Comparison of ENCODE assay signal across 2 cellular contexts in genomic region chr1:56284933-56285332, GRCh38.
A peak's percentile ranks its signal among the peaks of the same experiment; 100 is the strongest.
TF ChIP-seq lines count a peak whose summit lies in the region.

No MANE protein-coding gene starts in this region.

TF ChIP-seq in A549, 52 proteins besides CTCF, POLR2A, EP300 and RAD21 (continued from another document):
- no peak for TF ChIP-seq ATOH8 (CRISPR knock-in tag; IDR thresholded peaks at IDR 0.05; ENCODE audit: low read depth)
- no peak for TF ChIP-seq BHLHE40 (IDR thresholded peaks at IDR 0.05; ENCODE audit: low read depth, low read length)
- TF ChIP-seq MAX (IDR thresholded peaks at IDR 0.05): 0 out of 2 replicates have a peak, but pooled peaks have one; percentile 17
- TF ChIP-seq ZFP36 (IDR thresholded peaks at IDR 0.05; ENCODE audit: borderline replicate concordance, partially characterized antibody): no peak
- TF ChIP-seq SREBF2 (IDR thresholded peaks at IDR 0.05): no peak
- no peak for TF ChIP-seq ZC3H11A (IDR thresholded peaks at IDR 0.05)
- no peak for TF ChIP-seq HMGXB4 (CRISPR knock-in tag; IDR thresholded peaks at IDR 0.05; ENCODE audit: borderline replicate concordance)
- no peak for TF ChIP-seq FOSB (CRISPR knock-in tag; IDR thresholded peaks at IDR 0.05)
- TF ChIP-seq CEBPB (IDR thresholded peaks at IDR 0.05): peak; percentile 22 to 57; a peak in 2 of 4 replicates
- no peak for TF ChIP-seq HEYL (CRISPR knock-in tag; IDR thresholded peaks at IDR 0.05)
- TF ChIP-seq REST (IDR thresholded peaks at IDR 0.05): peak; percentile 65
- TF ChIP-seq GATA3 (IDR thresholded peaks at IDR 0.05; ENCODE audit: borderline replicate concordance): peak; percentile 25; the same call in 1 of the 2 replicates
TF ChIP-seq in A549: peak in this region for 4.

TF ChIP-seq in HepG2, 621 proteins besides CTCF, POLR2A, EP300 and RAD21 (continued from another document and continues in another):
- TF ChIP-seq PBX2 (CRISPR knock-in tag; IDR thresholded peaks at IDR 0.05): no peak
- TF ChIP-seq MBNL3 (CRISPR knock-in tag; conservative IDR thresholded peaks at IDR 0.05): no peak
- TF ChIP-seq ZNF674 (CRISPR knock-in tag; IDR thresholded peaks at IDR 0.05; ENCODE audit: low read depth): no peak
- TF ChIP-seq ZNF788 (CRISPR knock-in tag; IDR thresholded peaks at IDR 0.05; ENCODE audit: borderline replicate concordance): peak; percentile 28; the same call in 1 of the 2 replicates
- TF ChIP-seq ZNF644 (CRISPR knock-in tag; IDR thresholded peaks at IDR 0.05; ENCODE audit: low read depth): peak; percentile 83
- TF ChIP-seq SMAD9 (CRISPR knock-in tag; IDR thresholded peaks at IDR 0.05): no peak
- no peak for TF ChIP-seq NPAS2 (CRISPR knock-in tag; IDR thresholded peaks at IDR 0.05; ENCODE audit: borderline replicate concordance)
- TF ChIP-seq CENPBD1 (CRISPR knock-in tag; IDR thresholded peaks at IDR 0.05; ENCODE audit: borderline replicate concordance, low read depth): no peak
- TF ChIP-seq RARA (CRISPR knock-in tag; IDR thresholded peaks at IDR 0.05): peak; percentile 62
- TF ChIP-seq ONECUT2 (CRISPR knock-in tag; IDR thresholded peaks at IDR 0.05): no peak
- TF ChIP-seq IRX3 (CRISPR knock-in tag; IDR thresholded peaks at IDR 0.05; ENCODE audit: borderline replicate concordance, low read depth): no peak
- TF ChIP-seq SOX5 (CRISPR knock-in tag; IDR thresholded peaks at IDR 0.05; ENCODE audit: borderline replicate concordance): peak; percentile 57; the same call in 1 of the 2 replicates
- 0 out of 2 replicates have a peak, but pooled peaks have one; percentile 27 for TF ChIP-seq THRA (CRISPR knock-in tag; IDR thresholded peaks at IDR 0.05; ENCODE audit: borderline replicate concordance)
- no peak; the same call in 1 of the 2 replicates for TF ChIP-seq HNF4G (IDR thresholded peaks at IDR 0.05; ENCODE audit: borderline replicate concordance, low read depth, low read length)
- TF ChIP-seq HNF4G (CRISPR knock-in tag; IDR thresholded peaks at IDR 0.05; ENCODE audit: borderline replicate concordance, low read depth): no peak
- no peak for TF ChIP-seq KDM4B (CRISPR knock-in tag; IDR thresholded peaks at IDR 0.05)
- TF ChIP-seq ZNF503 (CRISPR knock-in tag; IDR thresholded peaks at IDR 0.05): no peak
- no peak for TF ChIP-seq SCMH1 (CRISPR knock-in tag; IDR thresholded peaks at IDR 0.05; ENCODE audit: borderline replicate concordance)
- no peak for TF ChIP-seq NFYC (CRISPR knock-in tag; IDR thresholded peaks at IDR 0.05)
- no peak for TF ChIP-seq MIER3 (CRISPR knock-in tag; IDR thresholded peaks at IDR 0.05; ENCODE audit: borderline replicate concordance)
- no peak for TF ChIP-seq BRD4 (CRISPR knock-in tag; IDR thresholded peaks at IDR 0.05)
- TF ChIP-seq ZNF205 (CRISPR knock-in tag; IDR thresholded peaks at IDR 0.05): no peak
- TF ChIP-seq ZNF616 (CRISPR knock-in tag; IDR thresholded peaks at IDR 0.05; ENCODE audit: low read depth): no peak
- TF ChIP-seq MEIS2 (CRISPR knock-in tag; IDR thresholded peaks at IDR 0.05): no peak
- no peak for TF ChIP-seq THAP9 (CRISPR knock-in tag; IDR thresholded peaks at IDR 0.05; ENCODE audit: borderline replicate concordance)
- TF ChIP-seq ZNF775 (CRISPR knock-in tag; IDR thresholded peaks at IDR 0.05; ENCODE audit: borderline replicate concordance): no peak
- TF ChIP-seq ZNF235 (CRISPR knock-in tag; IDR thresholded peaks at IDR 0.05; ENCODE audit: borderline replicate concordance): no peak
- TF ChIP-seq ZNF354B (CRISPR knock-in tag; IDR thresholded peaks at IDR 0.05): no peak
- TF ChIP-seq GMEB2 (CRISPR knock-in tag; IDR thresholded peaks at IDR 0.05; ENCODE audit: low read depth): no peak
- no peak for TF ChIP-seq KDM1A (CRISPR knock-in tag; IDR thresholded peaks at IDR 0.05)
- no peak for TF ChIP-seq DMAP1 (CRISPR knock-in tag; IDR thresholded peaks at IDR 0.05)
- TF ChIP-seq ZNF761 (CRISPR knock-in tag; conservative IDR thresholded peaks at IDR 0.05): no peak
- no peak for TF ChIP-seq RFX5 (IDR thresholded peaks at IDR 0.05; ENCODE audit: low read depth, low read length)
- no peak for TF ChIP-seq ZNF460 (CRISPR knock-in tag; IDR thresholded peaks at IDR 0.05; ENCODE audit: borderline replicate concordance)
- TF ChIP-seq TSC22D2 (CRISPR knock-in tag; IDR thresholded peaks at IDR 0.05; ENCODE audit: borderline replicate concordance): no peak
- no peak for TF ChIP-seq MBD4 (IDR thresholded peaks at IDR 0.05; ENCODE audit: borderline replicate concordance, low read length)
- TF ChIP-seq HOXA7 (CRISPR knock-in tag; IDR thresholded peaks at IDR 0.05): no peak
- no peak for TF ChIP-seq RBFOX2 (IDR thresholded peaks at IDR 0.05; ENCODE audit: low read depth, low read length)
- TF ChIP-seq ZSCAN5A (CRISPR knock-in tag; IDR thresholded peaks at IDR 0.05; ENCODE audit: borderline replicate concordance): no peak
- peak; percentile 28; the same call in 1 of the 2 replicates for TF ChIP-seq RXRB (CRISPR knock-in tag; IDR thresholded peaks at IDR 0.05; ENCODE audit: borderline replicate concordance)
- no peak for TF ChIP-seq SRF (IDR thresholded peaks at IDR 0.05; ENCODE audit: low read depth, low read length)
- no peak for TF ChIP-seq MZF1 (CRISPR knock-in tag; IDR thresholded peaks at IDR 0.05; ENCODE audit: borderline replicate concordance)
- TF ChIP-seq HNF4A (CRISPR knock-in tag; IDR thresholded peaks at IDR 0.05): peak; percentile 75
- no peak for TF ChIP-seq TFDP2 (CRISPR knock-in tag; IDR thresholded peaks at IDR 0.05)
- 0 out of 4 replicates have a peak, but pooled peaks of 1 of the 2 experiments have one; percentile 37 for TF ChIP-seq KLF16 (CRISPR knock-in tag; IDR thresholded peaks at IDR 0.05)
- no peak for TF ChIP-seq NFRKB (IDR thresholded peaks at IDR 0.05)
- no peak for TF ChIP-seq ZNF781 (CRISPR knock-in tag; IDR thresholded peaks at IDR 0.05; ENCODE audit: borderline replicate concordance, not compliant biosample characterization)
- peak; percentile 44 for TF ChIP-seq NCOA2 (CRISPR knock-in tag; IDR thresholded peaks at IDR 0.05)
- peak; percentile 36; the same call in 1 of the 2 replicates for TF ChIP-seq MEF2D (CRISPR knock-in tag; IDR thresholded peaks at IDR 0.05)
- no peak for TF ChIP-seq ETV6 (CRISPR knock-in tag; conservative IDR thresholded peaks at IDR 0.05)
- no peak for TF ChIP-seq NFE2 (CRISPR knock-in tag; IDR thresholded peaks at IDR 0.05)
- no peak for TF ChIP-seq ELK4 (CRISPR knock-in tag; IDR thresholded peaks at IDR 0.05; ENCODE audit: borderline replicate concordance)
- TF ChIP-seq ZNF274 (CRISPR knock-in tag; IDR thresholded peaks at IDR 0.05): no peak
